ENCODE assay signal across 12 cellular contexts in the genomic region with DNA sequence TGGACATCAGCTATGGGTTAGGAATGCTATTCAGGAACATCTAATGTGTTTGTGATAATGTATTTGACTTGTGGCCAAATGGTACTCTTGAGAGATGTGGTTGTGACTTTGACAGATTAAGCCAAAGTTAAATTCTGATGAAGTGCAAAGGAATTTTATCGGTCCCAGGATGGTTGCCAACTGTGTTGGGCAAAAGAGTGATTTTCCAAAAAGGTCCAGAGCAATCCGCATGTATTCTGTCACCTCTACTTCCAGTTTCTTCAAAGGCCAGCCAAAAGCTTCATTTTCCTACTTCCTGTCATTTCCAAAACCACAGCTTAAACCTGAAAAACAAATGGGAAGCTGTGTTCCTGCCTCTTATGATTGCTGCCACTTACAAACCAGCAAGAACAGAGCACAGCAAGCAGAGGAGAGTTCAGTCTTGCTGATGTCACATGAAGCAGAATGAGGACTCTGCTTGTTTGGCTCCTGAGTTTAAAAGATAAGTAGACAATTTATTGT. TPM values are rescaled to one million over a fixed set of nuclear protein-coding genes. Genes with fewer than 3 reads are reported as not detected.
DNase-seq lines count a peak whose midpoint lies in the region; ATAC-seq, FAIRE-seq and TF ChIP-seq lines count a peak whose summit lies in the region.
"Had no signal": no experiment of that assay in that cellular context is flagged by ENCODE, and none has a peak within 500 bp of the region (broad histone marks: within the 10 kb centered on the region; RNA-seq: fewer than 3 reads in every experiment).

No MANE protein-coding gene starts in this region.

- H4K8ac ChIP-seq in trophoblast cell (ENCODE audit: low read depth, low read length): no peak overlapping the region

- H3K4me2 ChIP-seq in skeletal muscle satellite cell (ENCODE audit: low read length): peak overlapping the region; percentile 29
- H3K4me2 ChIP-seq in trophoblast cell (ENCODE audit: low read length): no peak overlapping the region

- H3K4me1 Mint-ChIP-seq in activated CD4-positive, alpha-beta T cell treated with anti-CD3 and anti-CD28 coated beads, Interleukin-2, amount 10 ng/mL, durations not matched to agents 24 days and 14 days: peaks cover 21% of the 10 kb centered on the region

- FAIRE-seq in GM12892 (lab: Jason Lieb, UNC): peak; percentile 72

- no peak overlapping the region for H2BK120ac ChIP-seq in trophoblast cell (ENCODE audit: insufficient read depth, low read length, poor library complexity)

- no peak overlapping the region for H3K23ac ChIP-seq in trophoblast cell (ENCODE audit: low read length)

- TF ChIP-seq CTCF in fibroblast of pulmonary artery (IDR thresholded peaks at IDR 0.05; ENCODE audit: low read length, missing control alignments): no peak

- no peak overlapping the region for H4K12ac ChIP-seq in trophoblast cell (ENCODE audit: low read depth, low read length)

- H3K4me3 ChIP-seq in fibroblast of pulmonary artery (replicated peaks; ENCODE audit: low read depth, low read length) (no peak overlapping the region), skeletal muscle satellite cell (ENCODE audit: low read length) (no peak overlapping the region), trophoblast cell (ENCODE audit: low read depth, low read length) (no peak overlapping the region)
- H3K4me3 ChIP-seq: esophagus muscularis mucosa, suprapubic skin had no signal

- intact Hi-C loops in activated CD4-positive, alpha-beta T cell treated with anti-CD3 and anti-CD28 coated beads, Interleukin-2, amount 10 ng/mL, durations not matched to agents 24 days and 14 days (cut with micrococcal nuclease): no loop called here

- no CpG with 5 or more reads among the region's 2 CpGs for WGBS in trophoblast cell (ENCODE audit: extremely low coverage, insufficient coverage, insufficient read length)

- no peak overlapping the region for H2BK5ac ChIP-seq in trophoblast cell (ENCODE audit: low read depth, low read length, poor library complexity)

- no peak overlapping the region for H3K4ac ChIP-seq in trophoblast cell (ENCODE audit: low read depth, low read length)

- H2AK5ac ChIP-seq in trophoblast cell (ENCODE audit: low read length): no peak overlapping the region

- no peak overlapping the region for H3K27ac Mint-ChIP-seq in activated CD4-positive, alpha-beta T cell treated with anti-CD3 and anti-CD28 coated beads, Interleukin-2, amount 10 ng/mL, durations not matched to agents 24 days and 14 days

- no peak overlapping the region for H3K14ac ChIP-seq in trophoblast cell (ENCODE audit: low read length)

- H3K4me1 ChIP-seq in skeletal muscle satellite cell (ENCODE audit: control insufficient read depth, insufficient read depth, low read length) (peaks cover 37% of the 10 kb centered on the region), trophoblast cell (ENCODE audit: control insufficient read depth in 1 of 2, insufficient read depth in 2 of 2, low read length in 2 of 2) (no peaks in the 10 kb centered on the region)

- H3K79me1 ChIP-seq in trophoblast cell (ENCODE audit: low read length): no peaks in the 10 kb centered on the region

- no peak overlapping the region for H2AFZ ChIP-seq in trophoblast cell (ENCODE audit: insufficient read depth, low read length, poor library complexity)

- ATAC-seq in HG03139 (IDR thresholded peaks at IDR 0.05; ENCODE audit: unreplicated experiment): no peak

- DNase-seq in GM12892 (ENCODE audit: insufficient read length) (no peak), RPMI7951 (ENCODE audit: low read depth) (peak; percentile 83), fibroblast of pulmonary artery (ENCODE audit: low read depth) (peak; percentile 77), trophoblast cell (no peak)
- DNase-seq in activated CD4-positive, alpha-beta T cell treated with anti-CD3 and anti-CD28 coated beads, Interleukin-2, amount 10 ng/mL, durations not matched to agents 24 days and 14 days: no peak
- DNase-seq: NCI-H1105; stimulated activated CD4-positive, alpha-beta T cell treated with anti-CD3 and anti-CD28 coated beads, Interleukin-15, amount 100 ng/mL, for 24 hours; WERI-Rb-1 had no signal

- H4K91ac ChIP-seq in trophoblast cell (ENCODE audit: low read depth, low read length): no peak overlapping the region

- no peak overlapping the region for H3K18ac ChIP-seq in trophoblast cell (ENCODE audit: low read length)

- H3K27ac ChIP-seq in trophoblast cell (ENCODE audit: low read depth, low read length): no peak overlapping the region
- H3K27ac ChIP-seq: esophagus muscularis mucosa, suprapubic skin, WERI-Rb-1 had no signal

- TF ChIP-seq POLR2A in GM12892 (IDR thresholded peaks at IDR 0.05; ENCODE audit: low read depth, low read length): no peak

- no peaks in the 10 kb centered on the region for H3K27me3 ChIP-seq in skeletal muscle satellite cell (ENCODE audit: control insufficient read depth, insufficient read depth, low read length)
- H3K27me3 ChIP-seq in trophoblast cell (ENCODE audit: insufficient read depth, low read length): no peaks in the 10 kb centered on the region
- H3K27me3 ChIP-seq: esophagus muscularis mucosa, suprapubic skin had no signal

- H3K9me3 ChIP-seq in skeletal muscle satellite cell (replicated peaks; ENCODE audit: low read length): no peaks in the 10 kb centered on the region
- no peaks in the 10 kb centered on the region for H3K9me3 ChIP-seq in trophoblast cell (ENCODE audit: insufficient read depth, low read depth, low read length)
- H3K9me3 ChIP-seq: esophagus muscularis mucosa, suprapubic skin had no signal

- H3K36me3 Mint-ChIP-seq in activated CD4-positive, alpha-beta T cell treated with anti-CD3 and anti-CD28 coated beads, Interleukin-2, amount 10 ng/mL, durations not matched to agents 24 days and 14 days (ENCODE audit: low read depth): no peaks in the 10 kb centered on the region

- H3K4me3 Mint-ChIP-seq in activated CD4-positive, alpha-beta T cell treated with anti-CD3 and anti-CD28 coated beads, Interleukin-2, amount 10 ng/mL, durations not matched to agents 24 days and 14 days: no peak overlapping the region

- H3K27me3 Mint-ChIP-seq in activated CD4-positive, alpha-beta T cell treated with anti-CD3 and anti-CD28 coated beads, Interleukin-2, amount 10 ng/mL, durations not matched to agents 24 days and 14 days: no peaks in the 10 kb centered on the region

- H3K9ac ChIP-seq in skeletal muscle satellite cell (ENCODE audit: low read depth, low read length) (no peak overlapping the region), trophoblast cell (ENCODE audit: low read length) (no peak overlapping the region)

- no peaks in the 10 kb centered on the region for H3K9me3 Mint-ChIP-seq in activated CD4-positive, alpha-beta T cell treated with anti-CD3 and anti-CD28 coated beads, Interleukin-2, amount 10 ng/mL, durations not matched to agents 24 days and 14 days

- no peaks in the 10 kb centered on the region for H3K79me2 ChIP-seq in trophoblast cell (ENCODE audit: control insufficient read depth, insufficient read depth, low read length, poor library complexity)

- H3K36me3 ChIP-seq in skeletal muscle satellite cell (ENCODE audit: insufficient read depth, low read length): no peaks in the 10 kb centered on the region
- H3K36me3 ChIP-seq in trophoblast cell (ENCODE audit: control insufficient read depth in 1 of 2, insufficient read depth in 2 of 2, low read length in 2 of 2): no peaks in the 10 kb centered on the region
- H3K36me3 ChIP-seq: esophagus muscularis mucosa, suprapubic skin, WERI-Rb-1 had no signal

- H2BK12ac ChIP-seq in trophoblast cell (ENCODE audit: low read length): no peak overlapping the region

RNA-seq across cellular contexts. Expression of gene MARCHF3, which starts 59.8 kb away (rescaled TPM):
- 4.8 TPM for polyA plus RNA-seq in GM12892 (2012; ENCODE audit: missing spikeins)
- 7.8 and 11.5 TPM in 2 replicates for total RNA-seq in RPMI7951 (2014; rRNA removed; shearing (Covaris generic))
- 7.2 and 8.6 TPM in 2 replicates for total RNA-seq in skeletal muscle satellite cell (2012; rRNA removed)
- 2.3 and 4.2 TPM in 2 replicates for total RNA-seq in activated CD4-positive, alpha-beta T cell treated with anti-CD3 and anti-CD28 coated beads, Interleukin-2, amount 10 ng/mL, durations not matched to agents 24 days and 14 days
- 0.57 and 0.67 TPM in 2 replicates for polyA plus RNA-seq in trophoblast cell (2013)

Comparison
In these comparisons a context has a peak if more than half of its experiments do, and no peak if none do; other contexts are left out.
1. DNase-seq: peak in RPMI7951 (single experiment) and fibroblast of pulmonary artery (single experiment); none in GM12892 (single experiment), activated CD4-positive, alpha-beta T cell treated with anti-CD3 and anti-CD28 coated beads, Interleukin-2, amount 10 ng/mL, durations not matched to agents 24 days and 14 days (single experiment) and trophoblast cell (0 of 2).